In the genomic region with DNA sequence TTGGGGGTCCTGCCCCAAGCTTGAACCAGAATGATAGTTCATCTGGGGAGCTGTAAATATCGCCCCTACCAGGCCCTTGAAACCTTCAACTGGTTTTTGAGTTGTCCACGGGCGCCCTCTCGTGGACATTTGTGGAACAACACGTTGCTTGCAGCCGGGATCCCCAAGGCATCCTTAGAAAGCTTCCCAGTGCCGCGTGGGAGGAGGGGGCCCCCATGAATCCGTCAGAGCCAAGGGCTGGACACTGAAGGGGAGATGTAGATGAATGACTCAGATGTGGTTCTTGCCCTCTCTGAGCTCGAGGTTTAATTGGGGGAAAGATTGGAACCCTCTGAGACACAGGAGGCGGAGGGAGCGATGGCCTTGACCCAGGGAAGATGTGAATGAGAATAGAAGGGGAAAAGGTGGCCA, we compare ENCODE assay signal across 9 cellular contexts. TPM values are rescaled to one million over a fixed set of nuclear protein-coding genes. Genes with fewer than 3 reads are reported as not detected.
DNase-seq lines count a peak whose midpoint lies in the region; ATAC-seq and TF ChIP-seq lines count a peak whose summit lies in the region.
"Had no signal": no experiment of that assay in that cellular context is flagged by ENCODE, and none has a peak within 500 bp of the region (broad histone marks: within the 10 kb centered on the region; RNA-seq: fewer than 3 reads in every experiment).

No MANE protein-coding gene starts in this region.

- no peaks in the 10 kb centered on the region for H3K79me2 ChIP-seq in KMS-11 (ENCODE audit: insufficient read depth, low read depth)

- DNase-seq in ELF-1 (ENCODE audit: low read depth, low spot score) (peak; percentile 87), T-cell (peak in 33 of 34 experiments; percentile 28 to 73 (median 59)), adrenal gland (peak; percentile 59 to 91 (median 72)), left ventricle myocardium superior (peak; percentile 81), sciatic nerve (ENCODE audit: low spot score) (peak; percentile 88), 8988T (no peak)

- H3K36me3 ChIP-seq in KMS-11 (ENCODE audit: insufficient read depth) (no peaks in the 10 kb centered on the region), adrenal gland (replicated peaks in 1 of 2) (peaks cover 0 to 11% of the 10 kb centered on the region in 2 donors)

- no peak overlapping the region for H3K27ac Mint-ChIP-seq in T-cell

- ATAC-seq in T-cell (replicated peaks in 1 of 4) (peak in 2 of 4 experiments; percentile 35 to 43), left ventricle myocardium superior (peak; percentile 56), sciatic nerve (peak; percentile 73), HG03039 (IDR thresholded peaks at IDR 0.05; ENCODE audit: unreplicated experiment) (no peak)

- TF ChIP-seq CTCF in KMS-11 (conservative IDR thresholded peaks at IDR 0.05; ENCODE audit: low read depth, low read length) (peak; percentile 97), adrenal gland (IDR thresholded peaks at IDR 0.05) (peak; percentile 77 to 95 (median 92))

- H3K27ac ChIP-seq in KMS-11 (no peak overlapping the region), adrenal gland (no peak overlapping the region)

- H3K36me3 Mint-ChIP-seq in T-cell: peaks cover 8% of the 10 kb centered on the region

- H3K9me3 ChIP-seq in adrenal gland (replicated peaks in 1 of 3): peaks cover 0 to 5% (median 0%) of the 10 kb centered on the region in 3 donors

- H3K9me3 Mint-ChIP-seq in T-cell: peaks cover 0 to 15% (median 13%) of the 10 kb centered on the region in 3 donors

- no peak for TF ChIP-seq POLR2A in adrenal gland (IDR thresholded peaks at IDR 0.05)

- CTCF ChIA-PET in T-cell (lab: Charles Lee): interaction anchor here (0.6 to 2.0 kb wide), 12 partner anchors 23 to 211 kb away, joined by 3 to 8 read pairs (median 3); no protein-coding TSS in a partner anchor

- peaks cover 4 to 6% (median 4%) of the 10 kb centered on the region in 3 donors for H3K4me1 Mint-ChIP-seq in T-cell

- H3K4me3 ChIP-seq in KMS-11 (IDR thresholded peaks at IDR 0.05; ENCODE audit: insufficient read depth, low read depth, low read length): no peak overlapping the region
- no peak overlapping the region for H3K4me3 ChIP-seq in adrenal gland

- H3K4me2 ChIP-seq in KMS-11: no peak overlapping the region

- no peak overlapping the region for H2AFZ ChIP-seq in KMS-11 (ENCODE audit: low read depth)

- H3K4me1 ChIP-seq in KMS-11 (ENCODE audit: low read depth, poor library complexity, severe bottlenecking) (no peaks in the 10 kb centered on the region), adrenal gland (replicated peaks in 1 of 2) (no peaks in the 10 kb centered on the region)

- intact Hi-C loops in adrenal gland (cut with DNase I): loop anchor here in 1 of 2 donors (2.0 kb wide), 1 partner anchor 136 kb away; the partner anchor contains the start of gene COL27A1
- intact Hi-C loops in left ventricle myocardium superior (cut with micrococcal nuclease): loop anchor here (10.0 kb wide), 1 partner anchor 186 kb away; no protein-coding TSS in a partner anchor
- intact Hi-C loops in sciatic nerve (cut with DNase I): loop anchor here (5.0 kb wide), 1 partner anchor 184 kb away; no protein-coding TSS in a partner anchor

- WGBS in adrenal gland, 4 donors: 16 to 24% (median 17%) methylated on average over 8 to 12 of the region's 12 CpGs

- no peak overlapping the region for H3K9ac ChIP-seq in KMS-11

- no peaks in the 10 kb centered on the region for H4K20me1 ChIP-seq in KMS-11 (ENCODE audit: insufficient read depth)

- POLR2A ChIA-PET in T-cell (lab: Charles Lee): no interaction called here

- no peak overlapping the region for H3K4me3 Mint-ChIP-seq in T-cell

- H3K27me3 ChIP-seq in KMS-11 (ENCODE audit: insufficient read depth, low read depth) (no peaks in the 10 kb centered on the region), adrenal gland (no peaks in the 10 kb centered on the region)

- peaks cover 4 to 8% of the 10 kb centered on the region in 2 donors for H3K27me3 Mint-ChIP-seq in T-cell

RNA-seq across cellular contexts. Expression of gene ORM1, which starts 31.8 kb away (rescaled TPM):
- total RNA-seq in T-cell (1 to 10 TPM in 3 of 5 donors, not detected in 2; 4.2 to 8.3 (median 6.2) TPM), adrenal gland (10 to 100 TPM in 1 of 8 donors, 1 to 10 TPM in 6, not detected in 1; 2.9 to 26.0 (median 4.0) TPM), left ventricle myocardium superior (not detected), sciatic nerve (0.76 TPM)
- 10 to 100 TPM in 2 of 3 donors, 1 to 10 TPM in 1; 3.3 to 24.8 (median 14.3) TPM for polyA plus RNA-seq in adrenal gland
- total RNA-seq: dermis microvascular lymphatic vessel endothelial cell had no signal

RNA-seq across cellular contexts. Expression of gene ORM2, which starts 38.6 kb away (rescaled TPM):
- 1 to 10 TPM in 3 of 5 donors, not detected in 2; 1.4 to 2.2 (median 1.8) TPM for total RNA-seq in T-cell
- 1 to 10 TPM in 4 of 8 donors, under 1 TPM in 1, not detected in 3; 0.60 to 6.8 (median 1.8) TPM for total RNA-seq in adrenal gland
- 10 to 100 TPM in 1 of 3 donors, 1 to 10 TPM in 1, under 1 TPM in 1; 0.88 to 16.2 (median 1.3) TPM for polyA plus RNA-seq in adrenal gland
- not detected for total RNA-seq in left ventricle myocardium superior
- not detected for total RNA-seq in sciatic nerve
- total RNA-seq: dermis microvascular lymphatic vessel endothelial cell had no signal
